In genomic region chr3:134525293-134525692, GRCh38 we compare ENCODE assay signal across 29 cellular contexts.
"Had no signal": no experiment of that assay in that cellular context is flagged by ENCODE, and none has a peak within 500 bp of the region (broad histone marks: within the 10 kb centered on the region; RNA-seq: fewer than 3 reads in every experiment).

No MANE protein-coding gene starts in this region.

- H3K27ac Mint-ChIP-seq: stimulated activated effector memory CD8-positive, alpha-beta T cell treated with anti-CD3 and anti-CD28 coated beads, Interleukin-12 subunit alpha, Interleukin-12 subunit beta, amount 100 ng/mL, for 72 hours; stimulated activated memory B cell treated with anti-CD40 and anti-IgM and Interleukin-4, amounts not matched to agents 10 μg/mL and 1 μg/mL and 100 μg/mL, for 72 hours; stimulated activated naive B cell treated with anti-CD40 and anti-IgM and Interleukin-4, amounts not matched to agents 10 μg/mL and 1 μg/mL and 100 μg/mL, for 72 hours; stimulated activated naive CD8-positive, alpha-beta T cell treated with anti-CD3 and anti-CD28 coated beads, Interleukin-15, amount 100 ng/mL, for 72 hours; stimulated activated naive CD8-positive, alpha-beta T cell treated with anti-CD3 and anti-CD28 coated beads, Interleukin-15, Interleukin-2, amounts not matched to agents 100 ng/mL and 50 ng/mL, for 24 hours; type B pancreatic cell had no signal

- H3K4me3 Mint-ChIP-seq: stimulated activated effector memory CD8-positive, alpha-beta T cell treated with anti-CD3 and anti-CD28 coated beads, Interleukin-12 subunit alpha, Interleukin-12 subunit beta, amount 100 ng/mL, for 72 hours; stimulated activated memory B cell treated with anti-CD40 and anti-IgM and Interleukin-4, amounts not matched to agents 10 μg/mL and 1 μg/mL and 100 μg/mL, for 72 hours; stimulated activated naive B cell treated with anti-CD40 and anti-IgM and Interleukin-4, amounts not matched to agents 10 μg/mL and 1 μg/mL and 100 μg/mL, for 72 hours; stimulated activated naive CD8-positive, alpha-beta T cell treated with anti-CD3 and anti-CD28 coated beads, Interleukin-15, amount 100 ng/mL, for 72 hours; stimulated activated naive CD8-positive, alpha-beta T cell treated with anti-CD3 and anti-CD28 coated beads, Interleukin-15, Interleukin-2, amounts not matched to agents 100 ng/mL and 50 ng/mL, for 24 hours; type B pancreatic cell had no signal

- H3K27me3 Mint-ChIP-seq: stimulated activated memory B cell treated with anti-CD40 and anti-IgM and Interleukin-4, amounts not matched to agents 10 μg/mL and 1 μg/mL and 100 μg/mL, for 72 hours; stimulated activated naive B cell treated with anti-CD40 and anti-IgM and Interleukin-4, amounts not matched to agents 10 μg/mL and 1 μg/mL and 100 μg/mL, for 72 hours; stimulated activated naive CD8-positive, alpha-beta T cell treated with anti-CD3 and anti-CD28 coated beads, Interleukin-15, amount 100 ng/mL, for 72 hours; stimulated activated naive CD8-positive, alpha-beta T cell treated with anti-CD3 and anti-CD28 coated beads, Interleukin-15, Interleukin-2, amounts not matched to agents 100 ng/mL and 50 ng/mL, for 24 hours; type B pancreatic cell had no signal

- H3K4me1 ChIP-seq: stomach, suprapubic skin, testis, thyroid gland, tibial nerve, transverse colon, upper lobe of left lung, upper lobe of right lung, uterus, vagina had no signal

- ATAC-seq: stimulated activated effector memory CD8-positive, alpha-beta T cell treated with anti-CD3 and anti-CD28 coated beads, Interleukin-12 subunit alpha, Interleukin-12 subunit beta, amount 100 ng/mL, for 72 hours; stimulated activated memory B cell treated with anti-CD40 and anti-IgM and Interleukin-4, amounts not matched to agents 10 μg/mL and 1 μg/mL and 100 μg/mL, for 72 hours; stimulated activated naive B cell treated with anti-CD40 and anti-IgM and Interleukin-4, amounts not matched to agents 10 μg/mL and 1 μg/mL and 100 μg/mL, for 72 hours; stimulated activated naive CD8-positive, alpha-beta T cell treated with anti-CD3 and anti-CD28 coated beads, Interleukin-15, amount 100 ng/mL, for 72 hours; stimulated activated naive CD8-positive, alpha-beta T cell treated with anti-CD3 and anti-CD28 coated beads, Interleukin-15, Interleukin-2, amounts not matched to agents 100 U/mL and 50 U/mL, for 24 hours; upper lobe of right lung had no signal

- H3K36me3 ChIP-seq: suprapubic skin, thoracic aorta, thyroid gland, upper lobe of left lung, upper lobe of right lung, uterus had no signal

- H3K4me3 ChIP-seq: stomach, suprapubic skin, testis, thoracic aorta, thyroid gland, tibial artery, tibial nerve, transverse colon, upper lobe of left lung, upper lobe of right lung, uterus, vagina had no signal

- FAIRE-seq: urothelium cell line had no signal

- H3K27ac ChIP-seq: stomach, suprapubic skin, testis, thoracic aorta, thyroid gland, tibial artery, tibial nerve, transverse colon, upper lobe of left lung, upper lobe of right lung, uterus, vagina had no signal

- H3K36me3 Mint-ChIP-seq: stimulated activated effector memory CD8-positive, alpha-beta T cell treated with anti-CD3 and anti-CD28 coated beads, Interleukin-12 subunit alpha, Interleukin-12 subunit beta, amount 100 ng/mL, for 72 hours had no signal

- H3K9me3 ChIP-seq: testis, thyroid gland had no signal

- DNase-seq: stimulated activated CD4-positive, alpha-beta T cell treated with anti-CD3 and anti-CD28 coated beads, Interleukin-2, amount 100 ng/mL, for 48 hours; stimulated activated CD4-positive, alpha-beta T cell treated with anti-CD3 and anti-CD28 coated beads, Interleukin-4, amount 100 ng/mL, for 1 hour; stimulated activated CD4-positive, alpha-beta T cell treated with anti-CD3 and anti-CD28 coated beads, Interleukin-4, amount 100 ng/mL, for 24 hours; stimulated activated CD4-positive, alpha-beta T cell treated with anti-CD3 and anti-CD28 coated beads, Interleukin-4, amount 100 ng/mL, for 4 hours; stimulated activated CD8-positive, alpha-beta memory T cell treated with anti-CD3 and anti-CD28 coated beads, Interleukin-4, amount 100 ng/mL, for 48 hours; stimulated activated naive B cell treated with anti-CD40 and anti-IgM and Interleukin-4, amounts not matched to agents 10 μg/mL and 1 μg/mL and 100 μg/mL, for 72 hours; stimulated activated naive CD4-positive, alpha-beta T cell; stimulated activated naive CD4-positive, alpha-beta T cell treated with Interleukin-2 at 50 U/mL for 16 hours; stimulated activated naive CD8-positive, alpha-beta T cell treated with anti-CD3 and anti-CD28 coated beads, Interleukin-15, amount 100 ng/mL, for 72 hours; stimulated activated naive CD8-positive, alpha-beta T cell treated with anti-CD3 and anti-CD28 coated beads, Interleukin-15, Interleukin-2, amounts not matched to agents 100 U/mL and 50 U/mL, for 24 hours; stomach; substantia nigra; testis; thyroid gland; tibial artery; transverse colon; trophoblast cell; upper lobe of left lung; upper lobe of right lung; uterus had no signal
